In genomic region chr16:50165473-50165872, GRCh38 we compare ENCODE assay signal across 18 cellular contexts. TPM values are rescaled to one million over a fixed set of nuclear protein-coding genes. Genes with fewer than 3 reads are reported as not detected.
A peak's percentile ranks its signal among the peaks of the same experiment; 100 is the strongest.
DNase-seq lines count a peak whose midpoint lies in the region; ATAC-seq, FAIRE-seq and TF ChIP-seq lines count a peak whose summit lies in the region.
"Had no signal": no experiment of that assay in that cellular context is flagged by ENCODE, and none has a peak within 500 bp of the region (broad histone marks: within the 10 kb centered on the region; RNA-seq: fewer than 3 reads in every experiment).

No MANE protein-coding gene starts in this region.

- H3K9ac ChIP-seq in colonic mucosa (ENCODE audit: low read depth in 2 of 2, low read length in 2 of 2), result no peak overlapping the region

- FAIRE-seq in GM12891 (lab: Jason Lieb, UNC) (peak; percentile 55), H54 (lab: Jason Lieb, UNC) (no peak)

- H3K27me3 ChIP-seq in colonic mucosa, result no peaks in the 10 kb centered on the region

- TF ChIP-seq POLR2A in GM12891 (IDR thresholded peaks at IDR 0.05; ENCODE audit: low read depth, low read length), result no peak
- TF ChIP-seq POLR2A in H54 (IDR thresholded peaks at IDR 0.05; ENCODE audit: low read depth, low read length), result no peak

- no peaks in the 10 kb centered on the region for H3K27me3 Mint-ChIP-seq in nephron progenitor cell (ENCODE audit: low read depth, poor library complexity)
- H3K27me3 Mint-ChIP-seq: IgD-negative memory B cell had no signal

- H3K4me3 Mint-ChIP-seq in nephron progenitor cell, result no peak overlapping the region
- H3K4me3 Mint-ChIP-seq: H9, IgD-negative memory B cell had no signal

- peaks cover 38% of the 10 kb centered on the region for H3K4me1 Mint-ChIP-seq in nephron progenitor cell

- TF ChIP-seq CTCF in colonic mucosa (IDR thresholded peaks at IDR 0.05) (no peak), nephron progenitor cell (IDR thresholded peaks at IDR 0.05) (no peak)

- H3K36me3 ChIP-seq in colonic mucosa, result no peaks in the 10 kb centered on the region

- H3K27ac Mint-ChIP-seq in nephron progenitor cell, result peak overlapping the region; percentile 84
- H3K27ac Mint-ChIP-seq: H9, IgD-negative memory B cell had no signal

- intact Hi-C loops in colonic mucosa (cut with DNase I) (no loop called here), left cardiac atrium (cut with DNase I) (no loop called here)

- no peak for ATAC-seq in left cardiac atrium
- ATAC-seq: Panc1, Right ventricle myocardium inferior had no signal

- H3K9me3 ChIP-seq in colonic mucosa, result no peaks in the 10 kb centered on the region

- H3K9me3 Mint-ChIP-seq in nephron progenitor cell, result peaks cover 3% of the 10 kb centered on the region
- H3K9me3 Mint-ChIP-seq: H9, IgD-negative memory B cell had no signal

- H3K36me3 Mint-ChIP-seq in nephron progenitor cell (ENCODE audit: low read depth), result peaks cover 12% of the 10 kb centered on the region

- H3K4me3 ChIP-seq in colonic mucosa, result no peak overlapping the region

- H3K27ac ChIP-seq in colonic mucosa, result no peak overlapping the region
- H3K27ac ChIP-seq: C4-2B had no signal

- DNase-seq in GM12891 (ENCODE audit: insufficient read length, low spot score) (no peak), OCI-M1 (lab: John Stamatoyannopoulos, UW) (peak; percentile 19), colonic mucosa (peak; percentile 36), nephron progenitor cell (no peak), left cardiac atrium (no peak), H54 (ENCODE audit: insufficient read length, low spot score) (no peak), AG08395 (ENCODE audit: low spot score) (no peak)
- DNase-seq: COR-L47, DMS153, H9, NCI-H1105, NCI-H1694, NCI-H2227 treated with DMSO at 0.1 percent for 48 hours, NCI-H524 had no signal

- peaks cover 4% of the 10 kb centered on the region for H3K4me1 ChIP-seq in colonic mucosa

TF ChIP-seq in GM12891, 5 proteins besides CTCF, POLR2A, EP300 and RAD21:
- TF ChIP-seq POU2F2 (IDR thresholded peaks at IDR 0.05; ENCODE audit: low read depth, low read length) (no peak), SPI1 (IDR thresholded peaks at IDR 0.05; ENCODE audit: low read depth, low read length) (no peak), PAX5 (IDR thresholded peaks at IDR 0.05; ENCODE audit: insufficient read depth, low read length, severe bottlenecking) (no peak), TAF1 (IDR thresholded peaks at IDR 0.05; ENCODE audit: low read depth, low read length) (no peak), POLR2AphosphoS5 (IDR thresholded peaks at IDR 0.05; ENCODE audit: low read depth, low read length) (no peak)

RNA-seq across cellular contexts. Expression of gene TENT4B, which starts 12.4 kb away (rescaled TPM):
- 5.4 TPM for polyA plus RNA-seq in GM12891 (2012; ENCODE audit: low read depth, missing spikeins)
- total RNA-seq in colonic mucosa (10 to 100 TPM; 13.5 to 15.6 TPM), left cardiac atrium (1 to 10 TPM; 5.5 to 7.1 TPM)

Comparison
In these comparisons a context has a peak if more than half of its experiments do, and no peak if none do; other contexts are left out.
1. DNase-seq: peak in OCI-M1 (single experiment) and colonic mucosa (single experiment); none in GM12891 (single experiment), nephron progenitor cell (single experiment), left cardiac atrium (single experiment), H54 (single experiment) and AG08395 (single experiment).